In genomic region chr17:44344939-44345496, GRCh38 we compare ENCODE assay signal across 8 cellular contexts. TPM values are rescaled to one million over a fixed set of nuclear protein-coding genes. Genes with fewer than 3 reads are reported as not detected.
DNase-seq lines count a peak whose midpoint lies in the region; TF ChIP-seq lines count a peak whose summit lies in the region.

Gene GRN (plus strand): TSS chr17:44345302. CDS start chr17:44349165, 3,863 bp downstream.

- no peaks in the 10 kb centered on the region for H3K9me3 ChIP-seq in mononuclear cell (ENCODE audit: low read depth, low read length)

- H3K4me3 ChIP-seq in epithelial cell of esophagus (ENCODE audit: low read length), result peak within 1 kb of the TSS; percentile 99
- H3K4me3 ChIP-seq in mononuclear cell (ENCODE audit: low read length), result peak within 1 kb of the TSS; percentile 84

- no peak for TF ChIP-seq CTCF in GM20000 (IDR thresholded peaks at IDR 0.05; ENCODE audit: extremely low read depth, missing control alignments)
- TF ChIP-seq CTCF in epithelial cell of esophagus (IDR thresholded peaks at IDR 0.05; ENCODE audit: insufficient read depth, low read depth, low read length, missing control alignments), result no peak

- peaks cover 69% of the 10 kb centered on the region for H3K4me1 ChIP-seq in mononuclear cell (ENCODE audit: insufficient read depth, low read length)

- DNase-seq in CMK (ENCODE audit: low read depth) (peak; percentile 92), GM20000 (ENCODE audit: low spot score) (peak; percentile 93), HuH-7.5 (ENCODE audit: low spot score) (peak; percentile 97), OCI-M2 (lab: John Stamatoyannopoulos, UW; ENCODE audit: unreplicated experiment) (peak; percentile 83), activated T-cell treated with anti-CD3 and anti-CD28 coated beads for 4 hours (peak; percentile 74), epithelial cell of esophagus (ENCODE audit: low read depth) (peak; percentile 99)
- peak; percentile 53 to 71 for DNase-seq in stimulated activated CD8-positive, alpha-beta memory T cell treated with anti-CD3 and anti-CD28 coated beads, Interleukin-4, amount 100 ng/mL, for 1 hour (ENCODE audit: low read depth in 2 of 2, low spot score in 1 of 2)

- H3K27me3 ChIP-seq in mononuclear cell (ENCODE audit: insufficient read depth, low read length), result no peaks in the 10 kb centered on the region

RNA-seq across cellular contexts. Expression of gene GRN, which starts in this region (rescaled TPM):
- 294 TPM for total RNA-seq in mononuclear cell

Comparison
In these comparisons a context has a peak if more than half of its experiments do, and no peak if none do; other contexts are left out.
1. Peak in every context shown above with its lines: DNase-seq and H3K4me3 ChIP-seq.